16 cellular contexts compared by ENCODE assay signal in genomic region chr5:89128097-89128496, GRCh38.
DNase-seq lines count a peak whose midpoint lies in the region; ATAC-seq, FAIRE-seq and TF ChIP-seq lines count a peak whose summit lies in the region.
"Had no signal": no experiment of that assay in that cellular context is flagged by ENCODE, and none has a peak within 500 bp of the region (broad histone marks: within the 10 kb centered on the region; RNA-seq: fewer than 3 reads in every experiment).

No MANE protein-coding gene starts in this region.

- H3K9me2 ChIP-seq in Loucy (replicated peaks; ENCODE audit: low read depth, low read length), result no peaks in the 10 kb centered on the region

- H4K5ac ChIP-seq in mesendoderm (ENCODE audit: low read length), result no peak overlapping the region

- no peak overlapping the region for H3K23ac ChIP-seq in mesendoderm (ENCODE audit: low read length)

- H2BK120ac ChIP-seq in mesendoderm (ENCODE audit: low read depth, low read length), result no peak overlapping the region

- ATAC-seq in HG02571 (IDR thresholded peaks at IDR 0.05; ENCODE audit: unreplicated experiment), result no peak

- DNase-seq in Daoy (ENCODE audit: low read depth) (peak; percentile 24), cardiac fibroblast (ENCODE audit: low read depth in 2 of 2) (peak; percentile 8 to 19), mesendoderm (peak; percentile 44), NCI-H1417 (lab: John Stamatoyannopoulos, UW) (no peak), kidney (no peak), NCI-H524 treated with DMSO at 0.1 percent for 48 hours (lab: John Stamatoyannopoulos, UW) (no peak)
- DNase-seq: activated effector memory CD4-positive, alpha-beta T cell treated with Interleukin-2 at 50 U/mL for 16 hours; BE2C; DMS153; NCI-H2107; NCI-H82; SHP77; substantia nigra had no signal

- no peak overlapping the region for H3K9ac ChIP-seq in Loucy (ENCODE audit: low read depth, low read length, poor library complexity, severe bottlenecking)
- H3K9ac ChIP-seq in mesendoderm (ENCODE audit: low read length), result no peak overlapping the region
- H3K9ac ChIP-seq in kidney (ENCODE audit: low read length in 2 of 2), result no peak overlapping the region
- H3K9ac ChIP-seq: parathyroid adenoma had no signal

- H2BK5ac ChIP-seq in mesendoderm (ENCODE audit: low read length), result no peak overlapping the region

- FAIRE-seq in kidney (lab: Jason Lieb, UNC), result no peak

- H2AFZ ChIP-seq in Loucy (ENCODE audit: low read length), result no peak overlapping the region
- H2AFZ ChIP-seq: parathyroid adenoma had no signal

- no peaks in the 10 kb centered on the region for H3F3A ChIP-seq in Loucy (ENCODE audit: low read depth)

- H3K36me3 ChIP-seq in Loucy (ENCODE audit: insufficient read depth, low read length), result no peaks in the 10 kb centered on the region
- H3K36me3 ChIP-seq in mesendoderm (ENCODE audit: control insufficient read depth, insufficient read depth, low read length), result no peaks in the 10 kb centered on the region
- H3K36me3 ChIP-seq in kidney (ENCODE audit: control insufficient read depth in 1 of 2, insufficient read depth in 2 of 2, low read length in 2 of 2), result no peaks in the 10 kb centered on the region
- H3K36me3 ChIP-seq: BE2C had no signal

- intact Hi-C loops in kidney (cut with DNase I), result no loop called here

- H3K4me3 ChIP-seq in Loucy (ENCODE audit: low read length, poor library complexity, severe bottlenecking) (no peak overlapping the region), cardiac fibroblast (replicated peaks in 1 of 2; ENCODE audit: low read depth in 2 of 2, low read length in 2 of 2) (no peak overlapping the region), mesendoderm (ENCODE audit: low read length) (no peak overlapping the region), kidney (ENCODE audit: low read length in 2 of 2) (no peak overlapping the region)

- H3K4me1 ChIP-seq in Loucy (ENCODE audit: insufficient read depth, low read length, poor library complexity, severe bottlenecking) (peaks cover 12% of the 10 kb centered on the region), mesendoderm (ENCODE audit: control insufficient read depth, low read depth, low read length) (no peaks in the 10 kb centered on the region), kidney (ENCODE audit: control insufficient read depth in 1 of 2, insufficient read depth in 1 of 2, low read depth in 1 of 2, low read length in 2 of 2) (no peaks in the 10 kb centered on the region)
- H3K4me1 ChIP-seq: BE2C, parathyroid adenoma had no signal

- H2AK5ac ChIP-seq in mesendoderm (ENCODE audit: low read length), result no peak overlapping the region

- H3K9me3 ChIP-seq in Loucy (ENCODE audit: insufficient read depth, low read depth, low read length), result no peaks in the 10 kb centered on the region
- H3K9me3 ChIP-seq in kidney (ENCODE audit: control insufficient read depth in 1 of 2, low read length in 2 of 2), result no peaks in the 10 kb centered on the region
- H3K9me3 ChIP-seq: BE2C had no signal

- H3K79me1 ChIP-seq in mesendoderm (ENCODE audit: low read length), result no peaks in the 10 kb centered on the region

- no peaks in the 10 kb centered on the region for H3K79me2 ChIP-seq in Loucy (ENCODE audit: insufficient read depth, low read length)
- H3K79me2 ChIP-seq in mesendoderm (ENCODE audit: control insufficient read depth, insufficient read depth, low read length), result no peaks in the 10 kb centered on the region
- H3K79me2 ChIP-seq: parathyroid adenoma had no signal

- no peak for TF ChIP-seq CTCF in Loucy (conservative IDR thresholded peaks at IDR 0.05; ENCODE audit: low read length)
- no peak for TF ChIP-seq CTCF in cardiac fibroblast (IDR thresholded peaks at IDR 0.05; ENCODE audit: low read depth, low read length)
- TF ChIP-seq CTCF in kidney (IDR thresholded peaks at IDR 0.05; ENCODE audit: borderline replicate concordance, extremely low read depth, insufficient read depth), result no peak

- no peak overlapping the region for H3K56ac ChIP-seq in mesendoderm (ENCODE audit: low read length)

- no peak overlapping the region for H3K4ac ChIP-seq in mesendoderm (ENCODE audit: low read depth, low read length)

- no peak overlapping the region for H2BK15ac ChIP-seq in mesendoderm (replicated peaks; ENCODE audit: low read depth)

- peak overlapping the region; percentile 20 for H3K4me2 ChIP-seq in Loucy (ENCODE audit: low read depth, low read length, poor library complexity, severe bottlenecking)
- no peak overlapping the region for H3K4me2 ChIP-seq in mesendoderm (ENCODE audit: low read length)

- no peak overlapping the region for H4K8ac ChIP-seq in mesendoderm (ENCODE audit: low read depth, low read length)

- H4K20me1 ChIP-seq in Loucy (ENCODE audit: insufficient read depth, low read length, poor library complexity, severe bottlenecking), result no peaks in the 10 kb centered on the region

- WGBS in mesendoderm (ENCODE audit: extremely low coverage, insufficient coverage, low lambda C conversion rate), result no CpG with 5 or more reads among the region's 2 CpGs

- H3K18ac ChIP-seq in mesendoderm (ENCODE audit: low read length), result no peak overlapping the region

- H3K27me3 ChIP-seq in Loucy (ENCODE audit: insufficient read depth, low read length, poor library complexity, severe bottlenecking) (no peaks in the 10 kb centered on the region), mesendoderm (ENCODE audit: insufficient read depth, low read length, poor library complexity) (no peaks in the 10 kb centered on the region)

- H3K27ac ChIP-seq in mesendoderm (ENCODE audit: low read depth, low read length) (no peak overlapping the region), kidney (ENCODE audit: low read depth in 2 of 2, low read length in 2 of 2) (no peak overlapping the region)
- H3K27ac ChIP-seq: parathyroid adenoma had no signal

Comparison
In these comparisons a context has a peak if more than half of its experiments do, and no peak if none do; other contexts are left out.
1. DNase-seq: peak in Daoy (single experiment), cardiac fibroblast (2 of 2) and mesendoderm (single experiment); none in NCI-H1417 (0 of 3), kidney (single experiment) and NCI-H524 treated with DMSO at 0.1 percent for 48 hours (single experiment).